1 cellular context compared by ENCODE assay signal in the genomic region with DNA sequence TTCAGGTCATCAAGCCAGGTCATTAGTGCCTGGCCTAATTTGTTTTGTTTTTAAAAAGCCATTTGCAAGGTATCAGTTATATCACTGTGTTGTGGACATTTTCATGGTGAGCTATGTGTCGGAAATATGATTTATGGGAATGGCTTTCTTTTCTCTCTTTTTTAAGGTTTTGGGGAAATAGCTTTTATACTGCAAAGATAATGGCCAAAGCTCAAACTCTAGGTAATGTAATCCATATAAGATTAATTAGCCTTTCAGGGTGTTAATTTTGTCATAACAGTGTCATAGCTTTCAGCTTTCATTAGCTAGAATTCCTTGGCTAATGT.
TF ChIP-seq lines count a peak whose summit lies in the region.

No MANE protein-coding gene starts in this region.

TF ChIP-seq in HepG2, 621 proteins besides CTCF, POLR2A, EP300 and RAD21 (continued from another document):
- TF ChIP-seq CREBL2 (CRISPR knock-in tag; IDR thresholded peaks at IDR 0.05; ENCODE audit: borderline replicate concordance) (no peak), ZNF382 (CRISPR knock-in tag; IDR thresholded peaks at IDR 0.05; ENCODE audit: borderline replicate concordance) (no peak), ZNF670 (CRISPR knock-in tag; IDR thresholded peaks at IDR 0.05; ENCODE audit: borderline replicate concordance) (0 out of 2 replicates have a peak, but pooled peaks have one; percentile 27), IRX3 (CRISPR knock-in tag; IDR thresholded peaks at IDR 0.05; ENCODE audit: borderline replicate concordance, low read depth) (no peak), DMAP1 (CRISPR knock-in tag; IDR thresholded peaks at IDR 0.05) (no peak), HCFC1 (IDR thresholded peaks at IDR 0.05; ENCODE audit: low read depth, low read length) (no peak), FOXK1 (CRISPR knock-in tag; IDR thresholded peaks at IDR 0.05; ENCODE audit: borderline replicate concordance, low read depth) (no peak), ZNF7 (CRISPR knock-in tag; IDR thresholded peaks at IDR 0.05) (no peak), ASH2L (IDR thresholded peaks at IDR 0.05; ENCODE audit: insufficient read length, low read depth, low read length) (no peak), HOXD1 (CRISPR knock-in tag; IDR thresholded peaks at IDR 0.05) (no peak), ZNF10 (CRISPR knock-in tag; IDR thresholded peaks at IDR 0.05; ENCODE audit: borderline replicate concordance, low read depth) (no peak), MIER3 (CRISPR knock-in tag; IDR thresholded peaks at IDR 0.05; ENCODE audit: borderline replicate concordance) (no peak), CCDC6 (CRISPR knock-in tag; IDR thresholded peaks at IDR 0.05) (no peak), ZNF746 (CRISPR knock-in tag; IDR thresholded peaks at IDR 0.05) (no peak), NCOA1 (CRISPR knock-in tag; IDR thresholded peaks at IDR 0.05) (peak; percentile 22; the same call in 1 of the 2 replicates), NFYB (CRISPR knock-in tag; IDR thresholded peaks at IDR 0.05) (no peak), NR2F2 (IDR thresholded peaks at IDR 0.05; ENCODE audit: borderline replicate concordance, low read depth) (0 out of 2 replicates have a peak, but pooled peaks have one; percentile 9)
- TF ChIP-seq, protein P1, sequence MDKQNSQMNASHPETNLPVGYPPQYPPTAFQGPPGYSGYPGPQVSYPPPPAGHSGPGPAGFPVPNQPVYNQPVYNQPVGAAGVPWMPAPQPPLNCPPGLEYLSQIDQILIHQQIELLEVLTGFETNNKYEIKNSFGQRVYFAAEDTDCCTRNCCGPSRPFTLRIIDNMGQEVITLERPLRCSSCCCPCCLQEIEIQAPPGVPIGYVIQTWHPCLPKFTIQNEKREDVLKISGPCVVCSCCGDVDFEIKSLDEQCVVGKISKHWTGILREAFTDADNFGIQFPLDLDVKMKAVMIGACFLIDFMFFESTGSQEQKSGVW (CRISPR knock-in tag; IDR thresholded peaks at IDR 0.05; ENCODE audit: borderline replicate concordance) = no peak
- TF ChIP-seq, protein P2, sequence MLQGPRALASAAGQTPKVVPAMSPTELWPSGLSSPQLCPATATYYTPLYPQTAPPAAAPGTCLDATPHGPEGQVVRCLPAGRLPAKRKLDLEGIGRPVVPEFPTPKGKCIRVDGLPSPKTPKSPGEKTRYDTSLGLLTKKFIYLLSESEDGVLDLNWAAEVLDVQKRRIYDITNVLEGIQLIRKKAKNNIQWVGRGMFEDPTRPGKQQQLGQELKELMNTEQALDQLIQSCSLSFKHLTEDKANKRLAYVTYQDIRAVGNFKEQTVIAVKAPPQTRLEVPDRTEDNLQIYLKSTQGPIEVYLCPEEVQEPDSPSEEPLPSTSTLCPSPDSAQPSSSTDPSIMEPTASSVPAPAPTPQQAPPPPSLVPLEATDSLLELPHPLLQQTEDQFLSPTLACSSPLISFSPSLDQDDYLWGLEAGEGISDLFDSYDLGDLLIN (CRISPR knock-in tag; IDR thresholded peaks at IDR 0.05; ENCODE audit: borderline replicate concordance) = no peak
- TF ChIP-seq, protein P3, sequence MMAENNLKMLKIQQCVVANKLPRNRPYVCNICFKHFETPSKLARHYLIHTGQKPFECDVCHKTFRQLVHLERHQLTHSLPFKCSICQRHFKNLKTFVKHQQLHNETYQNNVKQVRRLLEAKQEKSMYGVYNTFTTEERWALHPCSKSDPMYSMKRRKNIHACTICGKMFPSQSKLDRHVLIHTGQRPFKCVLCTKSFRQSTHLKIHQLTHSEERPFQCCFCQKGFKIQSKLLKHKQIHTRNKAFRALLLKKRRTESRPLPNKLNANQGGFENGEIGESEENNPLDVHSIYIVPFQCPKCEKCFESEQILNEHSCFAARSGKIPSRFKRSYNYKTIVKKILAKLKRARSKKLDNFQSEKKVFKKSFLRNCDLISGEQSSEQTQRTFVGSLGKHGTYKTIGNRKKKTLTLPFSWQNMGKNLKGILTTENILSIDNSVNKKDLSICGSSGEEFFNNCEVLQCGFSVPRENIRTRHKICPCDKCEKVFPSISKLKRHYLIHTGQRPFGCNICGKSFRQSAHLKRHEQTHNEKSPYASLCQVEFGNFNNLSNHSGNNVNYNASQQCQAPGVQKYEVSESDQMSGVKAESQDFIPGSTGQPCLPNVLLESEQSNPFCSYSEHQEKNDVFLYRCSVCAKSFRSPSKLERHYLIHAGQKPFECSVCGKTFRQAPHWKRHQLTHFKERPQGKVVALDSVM (CRISPR knock-in tag; IDR thresholded peaks at IDR 0.05) = peak; percentile 3; the same call in 1 of the 2 replicates
- TF ChIP-seq, protein P4, sequence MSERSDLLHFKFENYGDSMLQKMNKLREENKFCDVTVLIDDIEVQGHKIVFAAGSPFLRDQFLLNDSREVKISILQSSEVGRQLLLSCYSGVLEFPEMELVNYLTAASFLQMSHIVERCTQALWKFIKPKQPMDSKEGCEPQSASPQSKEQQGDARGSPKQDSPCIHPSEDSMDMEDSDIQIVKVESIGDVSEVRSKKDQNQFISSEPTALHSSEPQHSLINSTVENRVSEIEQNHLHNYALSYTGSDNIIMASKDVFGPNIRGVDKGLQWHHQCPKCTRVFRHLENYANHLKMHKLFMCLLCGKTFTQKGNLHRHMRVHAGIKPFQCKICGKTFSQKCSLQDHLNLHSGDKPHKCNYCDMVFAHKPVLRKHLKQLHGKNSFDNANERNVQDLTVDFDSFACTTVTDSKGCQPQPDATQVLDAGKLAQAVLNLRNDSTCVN (CRISPR knock-in tag; IDR thresholded peaks at IDR 0.05; ENCODE audit: borderline replicate concordance) = no peak
